ENCODE assay signal across 31 cellular contexts in genomic region chrX:139820358-139820984, GRCh38.
"Had no signal": no experiment of that assay in that cellular context is flagged by ENCODE, and none has a peak within 500 bp of the region (broad histone marks: within the 10 kb centered on the region; RNA-seq: fewer than 3 reads in every experiment).

No MANE protein-coding gene starts in this region.

- H3K27ac Mint-ChIP-seq: activated B cell treated with CpG ODN at 0.5 μM for 24 hours; activated CD8-positive, alpha-beta T cell treated with anti-CD3 and anti-CD28 coated beads for 36 hours; activated naive CD4-positive, alpha-beta T cell treated with anti-CD3 and anti-CD28 coated beads for 36 hours; activated naive CD4-positive, alpha-beta T cell treated with anti-CD3 and anti-CD28 coated beads, Interleukin-2, amount 50 U/mL, for 24 hours; activated naive CD8-positive, alpha-beta T cell treated with anti-CD3 and anti-CD28 coated beads, Interleukin-2, amount 10 ng/mL, durations not matched to agents 7 days and 5 days; activated T-helper 2 cell treated with anti-CD3 and anti-CD28 coated beads, Interferon-gamma antibody, Interleukin-2, Interleukin-4, amounts not matched to agents 10 μg/mL and 5 μg/mL and 100 μg/mL, durations not matched to agents 14 hours and 24 hours and 36 hours; effector memory CD8-positive, alpha-beta T cell; T-cell; T-helper 1 cell treated with Interleukin-12 subunit alpha and Interleukin-12 subunit beta and Interleukin-4 antibody, amounts not matched to agents 30 μg/mL and 1 μg/mL, for 36 hours had no signal

- FAIRE-seq: colon had no signal

- H3K27me3 Mint-ChIP-seq: activated B cell treated with CpG ODN at 0.5 μM for 24 hours; activated CD8-positive, alpha-beta T cell treated with anti-CD3 and anti-CD28 coated beads for 36 hours; activated naive CD4-positive, alpha-beta T cell treated with anti-CD3 and anti-CD28 coated beads, Interleukin-2, amount 50 U/mL, for 24 hours; activated naive CD8-positive, alpha-beta T cell treated with anti-CD3 and anti-CD28 coated beads, Interleukin-2, amount 10 ng/mL, durations not matched to agents 7 days and 5 days; effector memory CD8-positive, alpha-beta T cell; T-cell had no signal

- H3K27ac ChIP-seq: body of pancreas, esophagus muscularis mucosa, gastroesophageal sphincter, heart right ventricle, WERI-Rb-1 had no signal

- H3K4me3 Mint-ChIP-seq: activated B cell treated with CpG ODN at 0.5 μM for 24 hours; activated CD8-positive, alpha-beta T cell treated with anti-CD3 and anti-CD28 coated beads for 36 hours; activated naive CD4-positive, alpha-beta T cell treated with anti-CD3 and anti-CD28 coated beads for 36 hours; activated naive CD4-positive, alpha-beta T cell treated with anti-CD3 and anti-CD28 coated beads, Interleukin-2, amount 50 U/mL, for 24 hours; activated naive CD8-positive, alpha-beta T cell treated with anti-CD3 and anti-CD28 coated beads, Interleukin-2, amount 10 ng/mL, durations not matched to agents 7 days and 5 days; activated T-cell treated with anti-CD3 and anti-CD28 coated beads, Interleukin-2, amount 50 U/mL, for 4 hours; effector memory CD8-positive, alpha-beta T cell; T-cell; T-helper 1 cell treated with Interleukin-12 subunit alpha and Interleukin-12 subunit beta and Interleukin-4 antibody, amounts not matched to agents 30 μg/mL and 1 μg/mL, for 36 hours had no signal

- DNase-seq: activated B cell treated with CpG ODN at 0.5 μM for 24 hours; activated CD4-positive, alpha-beta T cell treated with anti-CD3 and anti-CD28 coated beads for 48 hours; activated CD4-positive, alpha-beta T cell treated with anti-CD3 and anti-CD28 coated beads, Interleukin-2, amount 50 U/mL, for 1 hour; activated CD4-positive, alpha-beta T cell treated with anti-CD3 and anti-CD28 coated beads, Interleukin-2, amount 50 U/mL, for 48 hours; activated CD8-positive, alpha-beta memory T cell treated with anti-CD3 and anti-CD28 coated beads for 24 hours; activated CD8-positive, alpha-beta T cell treated with anti-CD3 and anti-CD28 coated beads for 36 hours; activated effector memory CD4-positive, alpha-beta T cell treated with anti-CD3 and anti-CD28 coated beads, Interleukin-2, amount 50 U/mL, for 16 hours; activated naive CD4-positive, alpha-beta T cell treated with anti-CD3 and anti-CD28 coated beads for 36 hours; activated naive CD8-positive, alpha-beta T cell treated with anti-CD3 and anti-CD28 coated beads, Interleukin-2, amount 10 ng/mL, durations not matched to agents 7 days and 5 days; activated T-cell treated with anti-CD3 and anti-CD28 coated beads, Interleukin-2, amount 50 U/mL, for 4 hours; amniotic stem cell; anterior cingulate cortex; body of pancreas; caudate nucleus; cortex of kidney; dermis blood vessel endothelial cell; effector CD4-positive, alpha-beta T cell; effector memory CD8-positive, alpha-beta T cell; erythroblast; foreskin melanocyte; heart right ventricle; T-cell; T1000; WERI-Rb-1 had no signal

- H3K9me3 Mint-ChIP-seq: activated B cell treated with CpG ODN at 0.5 μM for 24 hours; activated CD8-positive, alpha-beta T cell treated with anti-CD3 and anti-CD28 coated beads for 36 hours; activated naive CD4-positive, alpha-beta T cell treated with anti-CD3 and anti-CD28 coated beads for 36 hours; activated naive CD4-positive, alpha-beta T cell treated with anti-CD3 and anti-CD28 coated beads, Interleukin-2, amount 50 U/mL, for 24 hours; activated naive CD8-positive, alpha-beta T cell treated with anti-CD3 and anti-CD28 coated beads, Interleukin-2, amount 10 ng/mL, durations not matched to agents 7 days and 5 days; activated T-cell treated with anti-CD3 and anti-CD28 coated beads, Interleukin-2, amount 50 U/mL, for 4 hours; activated T-helper 2 cell treated with anti-CD3 and anti-CD28 coated beads, Interferon-gamma antibody, Interleukin-2, Interleukin-4, amounts not matched to agents 10 μg/mL and 5 μg/mL and 100 μg/mL, durations not matched to agents 14 hours and 24 hours and 36 hours; effector memory CD8-positive, alpha-beta T cell; T-cell; T-helper 1 cell treated with Interleukin-12 subunit alpha and Interleukin-12 subunit beta and Interleukin-4 antibody, amounts not matched to agents 30 μg/mL and 1 μg/mL, for 36 hours had no signal

- H3K36me3 ChIP-seq: gastroesophageal sphincter, WERI-Rb-1 had no signal

- H3K9me3 ChIP-seq: body of pancreas, esophagus muscularis mucosa, gastroesophageal sphincter, heart right ventricle had no signal

- ATAC-seq: activated CD4-positive, CD25-positive, alpha-beta regulatory T cell treated with anti-CD3 and anti-CD28 coated beads, Interleukin-2, amount 50 U/mL, for 24 hours; activated CD8-positive, alpha-beta T cell treated with anti-CD3 and anti-CD28 coated beads for 36 hours; activated T-cell treated with anti-CD3 and anti-CD28 coated beads, Interleukin-2, amount 50 U/mL, for 4 hours; body of pancreas; effector memory CD8-positive, alpha-beta T cell; gastroesophageal sphincter; heart right ventricle; T-cell had no signal

- H3K4me3 ChIP-seq: body of pancreas, esophagus muscularis mucosa, gastroesophageal sphincter, heart right ventricle had no signal

- H3K4me1 ChIP-seq: body of pancreas had no signal
